9 cellular contexts compared by ENCODE assay signal in genomic region chr19:17999685-18000479, GRCh38. TPM values are rescaled to one million over a fixed set of nuclear protein-coding genes. Genes with fewer than 3 reads are reported as not detected.
A peak's percentile ranks its signal among the peaks of the same experiment; 100 is the strongest.
DNase-seq lines count a peak whose midpoint lies in the region; ATAC-seq lines count a peak whose summit lies in the region.
"Had no signal": no experiment of that assay in that cellular context is flagged by ENCODE, and none has a peak within 500 bp of the region (broad histone marks: within the 10 kb centered on the region; RNA-seq: fewer than 3 reads in every experiment).

No MANE protein-coding gene starts in this region.

- CTCF ChIA-PET in activated CD4-positive, alpha-beta memory T cell treated with anti-CD3 and anti-CD28 coated beads for 36 hours (lab: Charles Lee) = interaction anchor here (1.0 to 11.2 kb wide), 4 partner anchors 55 to 140 kb away, joined by 3 to 289 read pairs (median 23); partner anchors contain the start of genes CCDC124 and RPL18A

- H3K27ac Mint-ChIP-seq in T-helper 1 cell treated with Interleukin-12 subunit alpha and Interleukin-12 subunit beta and Interleukin-4 antibody, amounts not matched to agents 30 μg/mL and 1 μg/mL, for 36 hours = peak overlapping the region; percentile 99
- peak overlapping the region; percentile 97 for H3K27ac Mint-ChIP-seq in activated CD4-positive, alpha-beta memory T cell treated with anti-CD3 and anti-CD28 coated beads for 36 hours

- no peaks in the 10 kb centered on the region for H3K27me3 ChIP-seq in layer of hippocampus (ENCODE audit: control insufficient read depth, insufficient read depth, low read length)

- peaks cover 2% of the 10 kb centered on the region for H3K36me3 Mint-ChIP-seq in T-helper 1 cell treated with Interleukin-12 subunit alpha and Interleukin-12 subunit beta and Interleukin-4 antibody, amounts not matched to agents 30 μg/mL and 1 μg/mL, for 36 hours (ENCODE audit: low read depth)
- H3K36me3 Mint-ChIP-seq in activated CD4-positive, alpha-beta memory T cell treated with anti-CD3 and anti-CD28 coated beads for 36 hours = peaks cover 8% of the 10 kb centered on the region

- peak overlapping the region; percentile 91 for H3K4me3 Mint-ChIP-seq in T-helper 1 cell treated with Interleukin-12 subunit alpha and Interleukin-12 subunit beta and Interleukin-4 antibody, amounts not matched to agents 30 μg/mL and 1 μg/mL, for 36 hours
- peak overlapping the region; percentile 72 for H3K4me3 Mint-ChIP-seq in activated CD4-positive, alpha-beta memory T cell treated with anti-CD3 and anti-CD28 coated beads for 36 hours

- H3K27me3 Mint-ChIP-seq in T-helper 1 cell treated with Interleukin-12 subunit alpha and Interleukin-12 subunit beta and Interleukin-4 antibody, amounts not matched to agents 30 μg/mL and 1 μg/mL, for 36 hours (ENCODE audit: low read depth) = no peaks in the 10 kb centered on the region
- no peaks in the 10 kb centered on the region for H3K27me3 Mint-ChIP-seq in activated CD4-positive, alpha-beta memory T cell treated with anti-CD3 and anti-CD28 coated beads for 36 hours

- intact Hi-C loops in activated CD4-positive, alpha-beta memory T cell treated with anti-CD3 and anti-CD28 coated beads for 36 hours (cut with micrococcal nuclease) = loop anchor here (2.0 kb wide), 2 partner anchors 127 to 141 kb away; partner anchors contain the start of gene RPL18A

- peak overlapping the region; percentile 87 for H3K27ac ChIP-seq in layer of hippocampus (ENCODE audit: low read depth, low read length)
- peak overlapping the region; percentile 44 for H3K27ac ChIP-seq in temporal lobe (ENCODE audit: low read depth, low read length)

- peaks cover 17% of the 10 kb centered on the region for H3K4me1 Mint-ChIP-seq in T-helper 1 cell treated with Interleukin-12 subunit alpha and Interleukin-12 subunit beta and Interleukin-4 antibody, amounts not matched to agents 30 μg/mL and 1 μg/mL, for 36 hours (ENCODE audit: low read depth)
- peaks cover 22% of the 10 kb centered on the region for H3K4me1 Mint-ChIP-seq in activated CD4-positive, alpha-beta memory T cell treated with anti-CD3 and anti-CD28 coated beads for 36 hours (ENCODE audit: low read depth)

- DNase-seq in T-helper 1 cell = no peak
- DNase-seq in activated CD4-positive, alpha-beta memory T cell treated with anti-CD3 and anti-CD28 coated beads for 36 hours = no peak
- no peak for DNase-seq in NCI-H510A treated with DMSO at 0.1 percent for 48 hours (lab: John Stamatoyannopoulos, UW)
- DNase-seq: NCI-H226 had no signal

- ATAC-seq in GM18519 (IDR thresholded peaks at IDR 0.05; ENCODE audit: low FRiP score, unreplicated experiment) (no peak), HG02970 (IDR thresholded peaks at IDR 0.05; ENCODE audit: low FRiP score, unreplicated experiment) (no peak)

- POLR2A ChIA-PET in activated CD4-positive, alpha-beta memory T cell treated with anti-CD3 and anti-CD28 coated beads for 36 hours (lab: Charles Lee) = interaction anchor here (0.5 to 2.2 kb wide), 5 partner anchors 45 to 280 kb away, joined by 3 to 12 read pairs (median 5); no protein-coding TSS in a partner anchor

- no peaks in the 10 kb centered on the region for H3K9me3 Mint-ChIP-seq in T-helper 1 cell treated with Interleukin-12 subunit alpha and Interleukin-12 subunit beta and Interleukin-4 antibody, amounts not matched to agents 30 μg/mL and 1 μg/mL, for 36 hours
- H3K9me3 Mint-ChIP-seq in activated CD4-positive, alpha-beta memory T cell treated with anti-CD3 and anti-CD28 coated beads for 36 hours = no peaks in the 10 kb centered on the region

RNA-seq across cellular contexts. Expression of gene ARRDC2, which starts 8.1 kb away (rescaled TPM):
- 10 to 100 TPM; 28.2 to 28.6 TPM for total RNA-seq in activated CD4-positive, alpha-beta memory T cell treated with anti-CD3 and anti-CD28 coated beads for 36 hours
- total RNA-seq in temporal lobe = 2.5 TPM

RNA-seq across cellular contexts. Expression of gene KCNN1, which starts 33.0 kb away (rescaled TPM):
- under 1 TPM in 1 of 2 experiments, not detected in 1; 0.24 TPM for total RNA-seq in activated CD4-positive, alpha-beta memory T cell treated with anti-CD3 and anti-CD28 coated beads for 36 hours
- 15.0 TPM for total RNA-seq in temporal lobe

Comparison
In these comparisons a context has a peak if more than half of its experiments do, and no peak if none do; other contexts are left out.
1. RNA of gene KCNN1, which starts 33.0 kb away (total RNA-seq): 15.0 TPM in temporal lobe (single experiment); 0.24 TPM in activated CD4-positive, alpha-beta memory T cell treated with anti-CD3 and anti-CD28 coated beads for 36 hours; every median in the first group is over 10 times any median in the second.